In the genomic region with DNA sequence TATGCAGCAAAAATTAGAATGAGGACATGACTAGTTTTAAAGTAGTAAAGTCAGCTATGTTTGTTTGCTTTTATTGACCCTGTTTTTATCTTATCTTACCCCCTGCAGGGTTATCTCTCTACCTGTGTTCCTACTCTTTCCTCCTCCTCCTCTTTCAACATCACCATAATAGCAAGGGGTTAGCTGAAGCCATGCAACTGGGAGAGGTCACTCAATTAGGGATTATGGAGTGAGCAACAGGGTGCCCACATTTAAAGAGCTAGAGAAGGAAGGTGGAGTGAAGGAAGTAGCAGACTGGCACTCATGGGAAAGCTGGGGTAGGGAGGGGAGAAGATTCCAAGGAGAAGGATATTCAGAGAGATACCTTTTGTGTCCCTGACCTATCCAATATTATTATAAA, we compare ENCODE assay signal across 35 cellular contexts.
"Had no signal": no experiment of that assay in that cellular context is flagged by ENCODE, and none has a peak within 500 bp of the region (broad histone marks: within the 10 kb centered on the region; RNA-seq: fewer than 3 reads in every experiment).

No MANE protein-coding gene starts in this region.

- H3K27me3 Mint-ChIP-seq: activated B cell treated with CpG ODN at 0.5 μM for 24 hours; activated CD4-positive, alpha-beta memory T cell treated with anti-CD3 and anti-CD28 coated beads for 36 hours; activated CD4-positive, alpha-beta T cell treated with anti-CD3 and anti-CD28 coated beads, Interleukin-2, amount 10 ng/mL, durations not matched to agents 24 days and 14 days had no signal

- H3K27me3 ChIP-seq: adrenal gland, body of pancreas, brain microvascular endothelial cell, breast epithelium had no signal

- ATAC-seq: activated CD8-positive, alpha-beta T cell treated with anti-CD3 and anti-CD28 coated beads for 36 hours; activated naive CD4-positive, alpha-beta T cell treated with anti-CD3 and anti-CD28 coated beads, Interleukin-2, amount 50 U/mL, for 72 hours; activated T-cell treated with anti-CD3 and anti-CD28 coated beads, Interleukin-2, amount 50 U/mL, for 4 hours; activated T-cell treated with anti-CD3 and anti-CD28 coated beads, Interleukin-2, amount 50 U/mL, for 72 hours; activated T-helper 17 cell treated with anti-CD3 and anti-CD28 coated beads, Interleukin-2, amount 50 U/mL, for 72 hours; body of pancreas had no signal

- DNase-seq: activated B cell treated with CpG ODN at 0.5 μM for 24 hours; activated CD4-positive, alpha-beta memory T cell treated with anti-CD3 and anti-CD28 coated beads for 36 hours; activated CD4-positive, alpha-beta T cell treated with anti-CD3 and anti-CD28 coated beads for 4 hours; activated CD4-positive, alpha-beta T cell treated with anti-CD3 and anti-CD28 coated beads, Interleukin-2, amount 10 ng/mL, durations not matched to agents 24 days and 14 days; activated CD4-positive, alpha-beta T cell treated with anti-CD3 and anti-CD28 coated beads, Interleukin-2, amount 50 U/mL, for 1 hour; activated CD4-positive, alpha-beta T cell treated with anti-CD3 and anti-CD28 coated beads, Interleukin-2, amount 50 U/mL, for 4 hours; activated CD4-positive, CD25-positive, alpha-beta regulatory T cell treated with anti-CD3 and anti-CD28 coated beads, Interleukin-2, amount 50 U/mL, for 72 hours; activated CD8-positive, alpha-beta memory T cell treated with anti-CD3 and anti-CD28 coated beads, Interleukin-2, amount 50 U/mL, for 4 hours; activated CD8-positive, alpha-beta T cell treated with anti-CD3 and anti-CD28 coated beads for 36 hours; activated effector memory CD4-positive, alpha-beta T cell treated with anti-CD3 and anti-CD28 coated beads, Interleukin-2, amount 50 U/mL, for 16 hours; activated gamma-delta T cell treated with Interleukin-2 at 50 U/mL for 16 hours; activated naive CD4-positive, alpha-beta T cell; activated naive CD4-positive, alpha-beta T cell treated with anti-CD3 and anti-CD28 coated beads for 36 hours; activated naive CD4-positive, alpha-beta T cell treated with anti-CD3 and anti-CD28 coated beads, Interleukin-2, amount 50 U/mL, for 16 hours; activated naive CD8-positive, alpha-beta T cell treated with anti-CD3 and anti-CD28 coated beads for 36 hours; activated T-cell treated with anti-CD3 and anti-CD28 coated beads for 4 hours; activated T-cell treated with anti-CD3 and anti-CD28 coated beads, Interleukin-2, amount 50 U/mL, for 1 hour; activated T-cell treated with anti-CD3 and anti-CD28 coated beads, Interleukin-2, amount 50 U/mL, for 4 hours; activated T-cell treated with anti-CD3 and anti-CD28 coated beads, Interleukin-2, amount 50 U/mL, for 72 hours; adrenal gland; amniotic stem cell; aorta; body of pancreas; brain microvascular endothelial cell; central memory CD4-positive, alpha-beta T cell; T-helper 1 cell; T-helper 2 cell; T-helper 9 cell had no signal

- H3K4me1 ChIP-seq: adrenal gland, body of pancreas, breast epithelium had no signal

- H3K27ac Mint-ChIP-seq: activated B cell treated with CpG ODN at 0.5 μM for 24 hours; activated CD4-positive, alpha-beta memory T cell treated with anti-CD3 and anti-CD28 coated beads for 36 hours; activated CD4-positive, alpha-beta T cell treated with anti-CD3 and anti-CD28 coated beads, Interleukin-2, amount 10 ng/mL, durations not matched to agents 24 days and 14 days; activated CD8-positive, alpha-beta T cell treated with anti-CD3 and anti-CD28 coated beads for 36 hours; activated naive CD4-positive, alpha-beta T cell treated with anti-CD3 and anti-CD28 coated beads for 36 hours; activated naive CD4-positive, alpha-beta T cell treated with anti-CD3 and anti-CD28 coated beads, Interleukin-2, amount 50 U/mL, for 72 hours; activated naive CD8-positive, alpha-beta T cell treated with anti-CD3 and anti-CD28 coated beads for 36 hours; activated T-cell treated with anti-CD3 and anti-CD28 coated beads, Interleukin-2, amount 50 U/mL, for 72 hours; activated T-helper 1 cell treated with anti-CD3 and anti-CD28 coated beads, Interleukin-12 subunit alpha, Interleukin-12 subunit beta, Interleukin-2, Interleukin-4 antibody, amounts not matched to agents 30 ng/mL and 10 ng/mL and 1 ng/mL, durations not matched to agents 14 hours and 24 hours and 36 hours; activated T-helper 17 cell treated with anti-CD3 and anti-CD28 coated beads, Interleukin-2, amount 50 U/mL, for 72 hours; T-helper 1 cell treated with Interleukin-12 subunit alpha and Interleukin-12 subunit beta and Interleukin-4 antibody, amounts not matched to agents 30 μg/mL and 1 μg/mL, for 36 hours; T-helper 2 cell treated with Interferon-gamma antibody and Interleukin-4, amounts not matched to agents 5 μg/mL and 100 μg/mL, for 36 hours had no signal

- H3K4me3 ChIP-seq: adrenal gland, body of pancreas, breast epithelium had no signal

- H3K4me1 Mint-ChIP-seq: activated B cell treated with CpG ODN at 0.5 μM for 24 hours; activated CD4-positive, alpha-beta T cell treated with anti-CD3 and anti-CD28 coated beads, Interleukin-2, amount 10 ng/mL, durations not matched to agents 24 days and 14 days; activated naive CD8-positive, alpha-beta T cell treated with anti-CD3 and anti-CD28 coated beads for 36 hours; activated T-helper 17 cell treated with anti-CD3 and anti-CD28 coated beads, Interleukin-2, amount 50 U/mL, for 72 hours had no signal

- H3K36me3 Mint-ChIP-seq: activated CD4-positive, alpha-beta memory T cell treated with anti-CD3 and anti-CD28 coated beads for 36 hours; activated naive CD8-positive, alpha-beta T cell treated with anti-CD3 and anti-CD28 coated beads for 36 hours had no signal

- H3K9me3 Mint-ChIP-seq: activated B cell treated with CpG ODN at 0.5 μM for 24 hours; activated CD4-positive, alpha-beta T cell treated with anti-CD3 and anti-CD28 coated beads, Interleukin-2, amount 10 ng/mL, durations not matched to agents 24 days and 14 days; activated T-cell treated with anti-CD3 and anti-CD28 coated beads, Interleukin-2, amount 50 U/mL, for 4 hours; activated T-helper 1 cell treated with anti-CD3 and anti-CD28 coated beads, Interleukin-12 subunit alpha, Interleukin-12 subunit beta, Interleukin-2, Interleukin-4 antibody, amounts not matched to agents 30 ng/mL and 10 ng/mL and 1 ng/mL, durations not matched to agents 14 hours and 24 hours and 36 hours; activated T-helper 17 cell treated with anti-CD3 and anti-CD28 coated beads, Interleukin-2, amount 50 U/mL, for 72 hours; T-helper 1 cell treated with Interleukin-12 subunit alpha and Interleukin-12 subunit beta and Interleukin-4 antibody, amounts not matched to agents 30 μg/mL and 1 μg/mL, for 36 hours; T-helper 2 cell treated with Interferon-gamma antibody and Interleukin-4, amounts not matched to agents 5 μg/mL and 100 μg/mL, for 36 hours had no signal

- H3K4me3 Mint-ChIP-seq: activated B cell treated with CpG ODN at 0.5 μM for 24 hours; activated CD4-positive, alpha-beta memory T cell treated with anti-CD3 and anti-CD28 coated beads for 36 hours; activated CD4-positive, alpha-beta T cell treated with anti-CD3 and anti-CD28 coated beads, Interleukin-2, amount 10 ng/mL, durations not matched to agents 24 days and 14 days; activated CD8-positive, alpha-beta T cell treated with anti-CD3 and anti-CD28 coated beads for 36 hours; activated naive CD4-positive, alpha-beta T cell treated with anti-CD3 and anti-CD28 coated beads for 36 hours; activated naive CD8-positive, alpha-beta T cell treated with anti-CD3 and anti-CD28 coated beads for 36 hours; activated T-cell treated with anti-CD3 and anti-CD28 coated beads, Interleukin-2, amount 50 U/mL, for 4 hours; activated T-cell treated with anti-CD3 and anti-CD28 coated beads, Interleukin-2, amount 50 U/mL, for 72 hours; activated T-helper 1 cell treated with anti-CD3 and anti-CD28 coated beads, Interleukin-12 subunit alpha, Interleukin-12 subunit beta, Interleukin-2, Interleukin-4 antibody, amounts not matched to agents 30 ng/mL and 10 ng/mL and 1 ng/mL, durations not matched to agents 14 hours and 24 hours and 36 hours; activated T-helper 17 cell treated with anti-CD3 and anti-CD28 coated beads, Interleukin-2, amount 50 U/mL, for 72 hours; T-helper 1 cell treated with Interleukin-12 subunit alpha and Interleukin-12 subunit beta and Interleukin-4 antibody, amounts not matched to agents 30 μg/mL and 1 μg/mL, for 36 hours; T-helper 2 cell treated with Interferon-gamma antibody and Interleukin-4, amounts not matched to agents 5 μg/mL and 100 μg/mL, for 36 hours had no signal

- H3K9me3 ChIP-seq: adrenal gland, body of pancreas, breast epithelium had no signal

- H3K36me3 ChIP-seq: adrenal gland, brain microvascular endothelial cell, breast epithelium had no signal

- H3K27ac ChIP-seq: adrenal gland, body of pancreas, brain microvascular endothelial cell, breast epithelium, VCaP had no signal
